Comparison of ENCODE assay signal across 12 cellular contexts in genomic region chr6:24900917-24901697, GRCh38. TPM values are rescaled to one million over a fixed set of nuclear protein-coding genes. Genes with fewer than 3 reads are reported as not detected.
DNase-seq lines count a peak whose midpoint lies in the region; ATAC-seq and TF ChIP-seq lines count a peak whose summit lies in the region.
"Had no signal": no experiment of that assay in that cellular context is flagged by ENCODE, and none has a peak within 500 bp of the region (broad histone marks: within the 10 kb centered on the region; RNA-seq: fewer than 3 reads in every experiment).

No MANE protein-coding gene starts in this region.

- ATAC-seq in central memory CD8-positive, alpha-beta T cell (replicated peaks; ENCODE audit: extremely low read depth, poor library complexity, severe bottlenecking), result no peak
- ATAC-seq in GM18867 (IDR thresholded peaks at IDR 0.05; ENCODE audit: unreplicated experiment), result no peak

- TF ChIP-seq POLR2A in sigmoid colon (IDR thresholded peaks at IDR 0.05), result no peak

- H3K4me1 ChIP-seq in Karpas-422 (ENCODE audit: low read length), result peaks cover 89% of the 10 kb centered on the region
- peaks cover 0 to 7% (median 0%) of the 10 kb centered on the region in 4 donors for H3K4me1 ChIP-seq in sigmoid colon

- intact Hi-C loops in sigmoid colon (cut with DNase I), result no loop called here

- DNase-seq in T-helper 1 cell (no peak), Karpas-422 (no peak), sigmoid colon (no peak), medulla oblongata (ENCODE audit: extremely low spot score) (no peak), G401 (ENCODE audit: low spot score) (no peak)
- DNase-seq in central memory CD8-positive, alpha-beta T cell (ENCODE audit: low spot score in 2 of 2), result no peak
- DNase-seq: kidney glomerular epithelial cell; NK-92 treated with Interleukin-12 subunit alpha and Interleukin-12 subunit beta, amount 100 ng/mL, for 24 hours; stimulated activated CD4-positive, alpha-beta T cell treated with anti-CD3 and anti-CD28 coated beads, Interleukin-2, amount 100 ng/mL, for 48 hours had no signal

- H3K9me3 Mint-ChIP-seq in T-helper 1 cell treated with Interleukin-12 subunit alpha and Interleukin-12 subunit beta and Interleukin-4 antibody, amounts not matched to agents 30 μg/mL and 1 μg/mL, for 36 hours, result no peaks in the 10 kb centered on the region
- H3K9me3 Mint-ChIP-seq in central memory CD8-positive, alpha-beta T cell, result no peaks in the 10 kb centered on the region

- H3K27me3 ChIP-seq in Karpas-422 (ENCODE audit: low read length) (no peaks in the 10 kb centered on the region), sigmoid colon (no peaks in the 10 kb centered on the region)

- TF ChIP-seq EP300 in sigmoid colon (IDR thresholded peaks at IDR 0.05), result no peak

- peaks cover 96% of the 10 kb centered on the region for H3K79me2 ChIP-seq in Karpas-422 (ENCODE audit: low read length)

- H4K20me1 ChIP-seq in Karpas-422 (ENCODE audit: insufficient read depth, low read depth, low read length), result no peaks in the 10 kb centered on the region

- no peak overlapping the region for H2AFZ ChIP-seq in Karpas-422 (ENCODE audit: low read length)

- peaks cover 61% of the 10 kb centered on the region for H3K36me3 Mint-ChIP-seq in T-helper 1 cell treated with Interleukin-12 subunit alpha and Interleukin-12 subunit beta and Interleukin-4 antibody, amounts not matched to agents 30 μg/mL and 1 μg/mL, for 36 hours (ENCODE audit: low read depth)
- peaks cover 76% of the 10 kb centered on the region for H3K36me3 Mint-ChIP-seq in central memory CD8-positive, alpha-beta T cell (ENCODE audit: insufficient read depth)

- peak overlapping the region; percentile 81 for H3K27ac Mint-ChIP-seq in T-helper 1 cell treated with Interleukin-12 subunit alpha and Interleukin-12 subunit beta and Interleukin-4 antibody, amounts not matched to agents 30 μg/mL and 1 μg/mL, for 36 hours
- peak overlapping the region; percentile 83 for H3K27ac Mint-ChIP-seq in central memory CD8-positive, alpha-beta T cell (ENCODE audit: low read depth)

- no peak for TF ChIP-seq CTCF in sigmoid colon (IDR thresholded peaks at IDR 0.05)

- peak overlapping the region; percentile 61 for H3K4me3 Mint-ChIP-seq in T-helper 1 cell treated with Interleukin-12 subunit alpha and Interleukin-12 subunit beta and Interleukin-4 antibody, amounts not matched to agents 30 μg/mL and 1 μg/mL, for 36 hours
- H3K4me3 Mint-ChIP-seq in central memory CD8-positive, alpha-beta T cell, result peak overlapping the region; percentile 62

- peak overlapping the region; percentile 76 for H3K27ac ChIP-seq in Karpas-422 (ENCODE audit: low read length)
- peak overlapping the region; percentile 20 to 40 (median 28) for H3K27ac ChIP-seq in sigmoid colon
- H3K27ac ChIP-seq: 22Rv1 had no signal

- H3K9me2 ChIP-seq in Karpas-422 (replicated peaks; ENCODE audit: insufficient read depth, low read length), result no peaks in the 10 kb centered on the region

- H3K9me3 ChIP-seq in Karpas-422 (ENCODE audit: low read length), result no peaks in the 10 kb centered on the region
- no peaks in the 10 kb centered on the region for H3K9me3 ChIP-seq in sigmoid colon

- in situ Hi-C loops in G401 (cut with HindIII; ENCODE audit: low sequenced_read_pairs), result no loop called here

- H3K4me3 ChIP-seq in Karpas-422 (ENCODE audit: low read length) (no peak overlapping the region), sigmoid colon (no peak overlapping the region)

- WGBS in sigmoid colon, 2 donors, result 82 to 87% methylated on average over 6 of the region's 6 CpGs

- H3K4me1 Mint-ChIP-seq in T-helper 1 cell treated with Interleukin-12 subunit alpha and Interleukin-12 subunit beta and Interleukin-4 antibody, amounts not matched to agents 30 μg/mL and 1 μg/mL, for 36 hours (ENCODE audit: low read depth), result peaks cover 64% of the 10 kb centered on the region
- peaks cover 85% of the 10 kb centered on the region for H3K4me1 Mint-ChIP-seq in central memory CD8-positive, alpha-beta T cell

- H3K27me3 Mint-ChIP-seq in T-helper 1 cell treated with Interleukin-12 subunit alpha and Interleukin-12 subunit beta and Interleukin-4 antibody, amounts not matched to agents 30 μg/mL and 1 μg/mL, for 36 hours (ENCODE audit: low read depth), result no peaks in the 10 kb centered on the region
- no peaks in the 10 kb centered on the region for H3K27me3 Mint-ChIP-seq in central memory CD8-positive, alpha-beta T cell

- H3K4me2 ChIP-seq in Karpas-422 (ENCODE audit: low read depth, low read length, poor library complexity, severe bottlenecking), result peak overlapping the region; percentile 28

- peaks cover 51% of the 10 kb centered on the region for H3K36me3 ChIP-seq in Karpas-422 (ENCODE audit: insufficient read depth, low read length)
- H3K36me3 ChIP-seq in sigmoid colon, result no peaks in the 10 kb centered on the region

- H3K9ac ChIP-seq in Karpas-422 (ENCODE audit: low read length), result peak overlapping the region; percentile 21

RNA-seq across cellular contexts. Expression of gene RIPOR2, which starts 34.7 kb away (rescaled TPM):
- 72.1 and 73.8 TPM in 2 replicates for total RNA-seq in Karpas-422 (2014; rRNA removed; shearing (Covaris generic); ENCODE audit: low replicate concordance)
- 10 to 100 TPM in 1 of 4 donors, 1 to 10 TPM in 3; 6.1 to 10.9 (median 6.7) TPM for total RNA-seq in sigmoid colon
- polyA plus RNA-seq in sigmoid colon, result 10 to 100 TPM in 1 of 3 donors, 1 to 10 TPM in 2; 1.6 to 29.7 (median 1.8) TPM
- total RNA-seq in G401 (2014; rRNA removed; shearing (Covaris generic)), result not detected in 2 replicates
